In genomic region chr2:173571021-173571821, GRCh38 we compare ENCODE assay signal across 8 cellular contexts.
DNase-seq lines count a peak whose midpoint lies in the region; ATAC-seq, FAIRE-seq and TF ChIP-seq lines count a peak whose summit lies in the region.

No MANE protein-coding gene starts in this region.

- no peak overlapping the region for H4K91ac ChIP-seq in IMR-90 (ENCODE audit: insufficient read depth, low read depth, low read length)

- no peak overlapping the region for H2BK120ac ChIP-seq in IMR-90 (ENCODE audit: low read depth, low read length)

- no peak overlapping the region for H2BK15ac ChIP-seq in IMR-90 (ENCODE audit: low read depth, low read length)

- TF ChIP-seq CTCF in Caco-2 (IDR thresholded peaks at IDR 0.05; ENCODE audit: insufficient read depth in 1 of 2, low read depth in 1 of 2, low read length in 1 of 2, severe bottlenecking in 1 of 2, unreplicated experiment in 1 of 2) (peak; percentile 37 to 40), IMR-90 (conservative IDR thresholded peaks at IDR 0.05; ENCODE audit: low read depth, low read length) (peak; percentile 45), testis (IDR thresholded peaks at IDR 0.05) (peak in 1 of 3 experiments; percentile 7), MM.1S (IDR thresholded peaks at IDR 0.05; ENCODE audit: low read length) (no peak)

- TF ChIP-seq POLR2A in IMR-90 (IDR thresholded peaks at IDR 0.05; ENCODE audit: low read depth, low read length) = no peak
- TF ChIP-seq POLR2A in testis (IDR thresholded peaks at IDR 0.05) = no peak
- TF ChIP-seq POLR2A in GM12892 (IDR thresholded peaks at IDR 0.05; ENCODE audit: low read depth, low read length) = no peak

- H3K27ac Mint-ChIP-seq in Caco-2 (ENCODE audit: unreplicated experiment) = no peak overlapping the region

- no peak for FAIRE-seq in GM12892 (lab: Jason Lieb, UNC)

- no CpG with 5 or more reads among the region's 10 CpGs for WGBS in IMR-90 (ENCODE audit: extremely low coverage in 2 of 2, insufficient read length in 1 of 2), 2 experiments
- 34 to 41% methylated on average over 10 of the region's 10 CpGs for WGBS in testis, 2 donors

- dilution Hi-C loops in IMR-90 (cut with HindIII; ENCODE audit: low sequenced_read_pairs, unreplicated experiment) = no loop called here

- no peak overlapping the region for H3K14ac ChIP-seq in IMR-90 (replicated peaks; ENCODE audit: low read depth, low read length)

- DNase-seq in Caco-2 = peak in 1 of 2 experiments; percentile 50
- DNase-seq in IMR-90 = peak; percentile 39
- DNase-seq in RKO (ENCODE audit: low spot score) = peak; percentile 42
- DNase-seq in globus pallidus (ENCODE audit: low spot score) = peak; percentile 8
- DNase-seq in testis = peak; percentile 21
- DNase-seq in MM.1S = no peak
- DNase-seq in activated naive CD4-positive, alpha-beta T cell treated with Interleukin-2 at 50 U/mL for 16 hours = no peak
- no peak for DNase-seq in GM12892 (ENCODE audit: insufficient read length)

- no peak overlapping the region for H4K5ac ChIP-seq in IMR-90 (ENCODE audit: low read depth, low read length)

- no peak overlapping the region for H2AK5ac ChIP-seq in IMR-90 (ENCODE audit: low read depth, low read length)

- peaks cover 12% of the 10 kb centered on the region for H3K4me1 Mint-ChIP-seq in Caco-2 (ENCODE audit: low read depth, unreplicated experiment)

- no peaks in the 10 kb centered on the region; the same call in 1 of the 2 replicates for H3K9me1 ChIP-seq in IMR-90 (ENCODE audit: insufficient read depth, low read length)

- CTCF ChIA-PET in Caco-2 (lab: Charles Lee) = no interaction called here
- CTCF ChIA-PET in IMR-90 (lab: Yijun Ruan, JAX) = interaction anchor here (0.5 to 1.0 kb wide), 2 partner anchors 10 to 117 kb away, joined by 3 read pairs; no protein-coding TSS in a partner anchor

- no peak overlapping the region for H3K23ac ChIP-seq in IMR-90 (ENCODE audit: low read depth, low read length)

- H3K4me3 ChIP-seq in Caco-2 (ENCODE audit: low read depth, low read length) = no peak overlapping the region
- no peak overlapping the region for H3K4me3 ChIP-seq in IMR-90 (ENCODE audit: insufficient read depth, low read depth, low read length)
- H3K4me3 ChIP-seq in testis = no peak overlapping the region
- H3K4me3 ChIP-seq in MM.1S (ENCODE audit: low read length) = no peak overlapping the region

- H3K9ac ChIP-seq in IMR-90 (ENCODE audit: low read depth, low read length) (no peak overlapping the region), MM.1S (ENCODE audit: low read length) (no peak overlapping the region)

- H3K9me3 ChIP-seq in Caco-2 (no peaks in the 10 kb centered on the region), IMR-90 (ENCODE audit: control insufficient read depth, insufficient read depth, low read length) (no peaks in the 10 kb centered on the region), testis (no peaks in the 10 kb centered on the region), MM.1S (replicated peaks; ENCODE audit: insufficient read depth, low read length) (no peaks in the 10 kb centered on the region)

- peak overlapping the region; percentile 32 for H3K4me3 Mint-ChIP-seq in Caco-2 (ENCODE audit: unreplicated experiment)

- peak overlapping the region; percentile 26; the same call in 1 of the 2 replicates for H3K56ac ChIP-seq in IMR-90 (ENCODE audit: extremely low read depth, insufficient read depth, low read length)

- H2AFZ ChIP-seq in IMR-90 (replicated peaks; ENCODE audit: low read length, poor library complexity) (peak overlapping the region; percentile 63), MM.1S (ENCODE audit: low read length) (no peak overlapping the region)

- H2BK20ac ChIP-seq in IMR-90 (ENCODE audit: low read depth, low read length) = no peak overlapping the region

- BruUV-seq in Caco-2 (replicated peaks; lab: Mats Ljungman, UMichigan) (no TSS peak), IMR-90 (replicated peaks; lab: Mats Ljungman, UMichigan) (no TSS peak)

- no peaks in the 10 kb centered on the region for H3K36me3 Mint-ChIP-seq in Caco-2 (ENCODE audit: insufficient read depth, unreplicated experiment)

- no peaks in the 10 kb centered on the region for H3F3A ChIP-seq in MM.1S (ENCODE audit: insufficient read depth, low read length)

- H3K18ac ChIP-seq in IMR-90 (ENCODE audit: low read depth, low read length) = no peak overlapping the region

- H3K9me2 ChIP-seq in MM.1S (replicated peaks; ENCODE audit: insufficient read depth, low read length) = no peaks in the 10 kb centered on the region

- TF ChIP-seq RAD21 in IMR-90 (IDR thresholded peaks at IDR 0.05; ENCODE audit: low read length) = peak; percentile 59

- no peak overlapping the region for H4K8ac ChIP-seq in IMR-90 (ENCODE audit: low read depth in 2 of 2, low read length in 2 of 2)

- no peaks in the 10 kb centered on the region for H3K27me3 Mint-ChIP-seq in Caco-2 (ENCODE audit: insufficient read depth, unreplicated experiment)

- H3K27me3 ChIP-seq in Caco-2 (replicated peaks; ENCODE audit: control insufficient read depth, insufficient read depth, low read length) (no peaks in the 10 kb centered on the region), IMR-90 (ENCODE audit: control insufficient read depth, insufficient read depth, low read length) (peaks cover 6% of the 10 kb centered on the region), testis (no peaks in the 10 kb centered on the region), MM.1S (replicated peaks; ENCODE audit: insufficient read depth, low read length) (no peaks in the 10 kb centered on the region)

- H3K27ac ChIP-seq in IMR-90 (ENCODE audit: insufficient read depth, low read length) = no peak overlapping the region
- no peak overlapping the region for H3K27ac ChIP-seq in testis
- H3K27ac ChIP-seq in MM.1S (ENCODE audit: low read length) = no peak overlapping the region

- no peak overlapping the region for H2AK9ac ChIP-seq in IMR-90 (replicated peaks; ENCODE audit: low read depth, low read length, poor library complexity)

- in situ Hi-C loops in IMR-90 (cut with MboI; ENCODE audit: low sequenced_read_pairs) = no loop called here

- peaks cover 17% of the 10 kb centered on the region for H3K9me3 Mint-ChIP-seq in Caco-2 (ENCODE audit: unreplicated experiment)

- peak; percentile 53; the same call in 1 of the 2 replicates for ATAC-seq in IMR-90 (ENCODE audit: low read depth)

- no peaks in the 10 kb centered on the region for H3K79me2 ChIP-seq in MM.1S (ENCODE audit: low read length)

- H2BK5ac ChIP-seq in IMR-90 (ENCODE audit: low read depth, low read length, poor library complexity, severe bottlenecking) = no peak overlapping the region

- H3K4me2 ChIP-seq in IMR-90 (ENCODE audit: low read depth, low read length) (peak overlapping the region; percentile 63; the same call in 1 of the 2 replicates), MM.1S (ENCODE audit: low read depth, low read length) (no peak overlapping the region)

- H3K4me1 ChIP-seq in Caco-2 = peaks cover 15% of the 10 kb centered on the region; the same call in 1 of the 2 replicates
- H3K4me1 ChIP-seq in IMR-90 (ENCODE audit: control insufficient read depth, insufficient read depth, low read length) = no peaks in the 10 kb centered on the region
- H3K4me1 ChIP-seq in testis = peaks cover 7% of the 10 kb centered on the region
- peaks cover 8% of the 10 kb centered on the region; the same call in 1 of the 2 replicates for H3K4me1 ChIP-seq in MM.1S (ENCODE audit: low read length)

- H3K4ac ChIP-seq in IMR-90 (ENCODE audit: low read depth, low read length) = no peak overlapping the region

- H3K36me3 ChIP-seq in Caco-2 (ENCODE audit: control insufficient read depth, insufficient read depth, low read length) (no peaks in the 10 kb centered on the region), IMR-90 (ENCODE audit: control insufficient read depth, insufficient read depth, low read length) (no peaks in the 10 kb centered on the region), testis (ENCODE audit: low read depth, missing control alignments) (no peaks in the 10 kb centered on the region), MM.1S (replicated peaks; ENCODE audit: insufficient read depth, low read length) (no peaks in the 10 kb centered on the region)

- H4K20me1 ChIP-seq in IMR-90 (ENCODE audit: insufficient read depth, low read length) (no peaks in the 10 kb centered on the region), MM.1S (ENCODE audit: insufficient read depth, low read length) (no peaks in the 10 kb centered on the region)

- intact Hi-C loops in Caco-2 (cut with micrococcal nuclease; ENCODE audit: unreplicated experiment) = loop anchor here (1.0 to 5.0 kb wide), 3 partner anchors 81 to 178 kb away; no protein-coding TSS in a partner anchor
- intact Hi-C loops in IMR-90 (cut with micrococcal nuclease) = loop anchor here (1.0 to 10.0 kb wide), 6 partner anchors 96 to 770 kb away; no protein-coding TSS in a partner anchor
- intact Hi-C loops in testis (cut with DNase I; ENCODE audit: low total_unique reads) = no loop called here

- POLR2A ChIA-PET in Caco-2 (lab: Charles Lee) = no interaction called here
- POLR2A ChIA-PET in IMR-90 (lab: Charles Lee; ENCODE audit: unreplicated experiment) = no interaction called here

- no peaks in the 10 kb centered on the region for H3K79me1 ChIP-seq in IMR-90 (ENCODE audit: low read depth in 1 of 2, low read length in 2 of 2)

TF ChIP-seq in IMR-90, 13 proteins besides CTCF, POLR2A, EP300 and RAD21:
- TF ChIP-seq MAFK (IDR thresholded peaks at IDR 0.05; ENCODE audit: low read depth, low read length) (no peak), SMC3 (IDR thresholded peaks at IDR 0.05; ENCODE audit: low read depth, low read length) (peak; percentile 47)

Comparison
In these comparisons a context has a peak if more than half of its experiments do, and no peak if none do; other contexts are left out.
1. DNase-seq: peak in IMR-90 (single experiment), RKO (single experiment), globus pallidus (single experiment) and testis (single experiment); none in MM.1S (single experiment), activated naive CD4-positive, alpha-beta T cell treated with Interleukin-2 at 50 U/mL for 16 hours (single experiment) and GM12892 (single experiment).